ENCODE assay signal across 24 cellular contexts in genomic region chr6:108959972-108960582, GRCh38.
A peak's percentile ranks its signal among the peaks of the same experiment; 100 is the strongest.
DNase-seq lines count a peak whose midpoint lies in the region; ATAC-seq, FAIRE-seq and TF ChIP-seq lines count a peak whose summit lies in the region.
"Had no signal": no experiment of that assay in that cellular context is flagged by ENCODE, and none has a peak within 500 bp of the region (broad histone marks: within the 10 kb centered on the region; RNA-seq: fewer than 3 reads in every experiment).

No MANE protein-coding gene starts in this region.

- H3K27ac Mint-ChIP-seq in activated CD8-positive, alpha-beta T cell treated with anti-CD3 and anti-CD28 coated beads for 36 hours = no peak overlapping the region
- H3K27ac Mint-ChIP-seq in activated CD8-positive, alpha-beta T cell treated with anti-CD3 and anti-CD28 coated beads, Interleukin-2, amount 10 ng/mL, durations not matched to agents 7 days and 5 days = no peak overlapping the region
- peak overlapping the region in 1 of 2 donors; percentile 49 for H3K27ac Mint-ChIP-seq in effector memory CD8-positive, alpha-beta T cell
- H3K27ac Mint-ChIP-seq in nephron progenitor cell = peak overlapping the region; percentile 57
- H3K27ac Mint-ChIP-seq: B cell, neural progenitor cell had no signal

- intact Hi-C loops in activated CD8-positive, alpha-beta T cell treated with anti-CD3 and anti-CD28 coated beads for 36 hours (cut with micrococcal nuclease) = no loop called here
- intact Hi-C loops in colonic mucosa (cut with DNase I) = no loop called here

- no peaks in the 10 kb centered on the region for H3K9me3 ChIP-seq in colonic mucosa
- H3K9me3 ChIP-seq: A549, MG63, tibial nerve had no signal

- no peak for TF ChIP-seq CTCF in activated CD8-positive, alpha-beta T cell treated with anti-CD3 and anti-CD28 coated beads for 36 hours (IDR thresholded peaks at IDR 0.05)
- TF ChIP-seq CTCF in nephron progenitor cell (IDR thresholded peaks at IDR 0.05) (no peak), D721Med (IDR thresholded peaks at IDR 0.05; ENCODE audit: insufficient read depth, missing control alignments) (no peak), colonic mucosa (IDR thresholded peaks at IDR 0.05) (no peak)

- no peak for FAIRE-seq in D721Med (lab: Jason Lieb, UNC)
- FAIRE-seq: A549 had no signal

- H3K27me3 Mint-ChIP-seq in activated CD8-positive, alpha-beta T cell treated with anti-CD3 and anti-CD28 coated beads for 36 hours = no peaks in the 10 kb centered on the region
- H3K27me3 Mint-ChIP-seq in activated CD8-positive, alpha-beta T cell treated with anti-CD3 and anti-CD28 coated beads, Interleukin-2, amount 10 ng/mL, durations not matched to agents 7 days and 5 days (ENCODE audit: low read depth) = no peaks in the 10 kb centered on the region
- H3K27me3 Mint-ChIP-seq in effector memory CD8-positive, alpha-beta T cell = no peaks in the 10 kb centered on the region
- peaks cover 6% of the 10 kb centered on the region for H3K27me3 Mint-ChIP-seq in nephron progenitor cell (ENCODE audit: low read depth, poor library complexity)
- H3K27me3 Mint-ChIP-seq: B cell had no signal

- no peaks in the 10 kb centered on the region for H3K36me3 ChIP-seq in colonic mucosa
- H3K36me3 ChIP-seq: MG63, neural progenitor cell had no signal

- no peak overlapping the region for H3K27ac ChIP-seq in colonic mucosa
- H3K27ac ChIP-seq: A549, neural progenitor cell had no signal

- no peak overlapping the region for H3K9ac ChIP-seq in colonic mucosa (ENCODE audit: low read depth in 2 of 2, low read length in 2 of 2)
- H3K9ac ChIP-seq: neural progenitor cell had no signal

- H3K9me3 Mint-ChIP-seq in activated CD8-positive, alpha-beta T cell treated with anti-CD3 and anti-CD28 coated beads for 36 hours = no peaks in the 10 kb centered on the region
- no peaks in the 10 kb centered on the region for H3K9me3 Mint-ChIP-seq in activated CD8-positive, alpha-beta T cell treated with anti-CD3 and anti-CD28 coated beads, Interleukin-2, amount 10 ng/mL, durations not matched to agents 7 days and 5 days (ENCODE audit: insufficient read depth)
- H3K9me3 Mint-ChIP-seq in effector memory CD8-positive, alpha-beta T cell = no peaks in the 10 kb centered on the region
- no peaks in the 10 kb centered on the region for H3K9me3 Mint-ChIP-seq in nephron progenitor cell
- H3K9me3 Mint-ChIP-seq: neural progenitor cell had no signal

- H3K4me3 Mint-ChIP-seq in activated CD8-positive, alpha-beta T cell treated with anti-CD3 and anti-CD28 coated beads for 36 hours = no peak overlapping the region
- H3K4me3 Mint-ChIP-seq in activated CD8-positive, alpha-beta T cell treated with anti-CD3 and anti-CD28 coated beads, Interleukin-2, amount 10 ng/mL, durations not matched to agents 7 days and 5 days = no peak overlapping the region
- H3K4me3 Mint-ChIP-seq in effector memory CD8-positive, alpha-beta T cell = peak overlapping the region in 1 of 2 donors; percentile 35
- H3K4me3 Mint-ChIP-seq in nephron progenitor cell = no peak overlapping the region
- H3K4me3 Mint-ChIP-seq: B cell, neural progenitor cell had no signal

- ATAC-seq in activated CD8-positive, alpha-beta T cell treated with anti-CD3 and anti-CD28 coated beads for 36 hours = peak; percentile 47
- ATAC-seq in activated CD8-positive, alpha-beta T cell treated with anti-CD3 and anti-CD28 coated beads, Interleukin-2, amount 10 ng/mL, durations not matched to agents 7 days and 5 days = no peak
- peak; percentile 81 for ATAC-seq in effector memory CD8-positive, alpha-beta T cell (replicated peaks)
- no peak for ATAC-seq in GM18520 (IDR thresholded peaks at IDR 0.05; ENCODE audit: unreplicated experiment)
- ATAC-seq: A549 had no signal

- no peaks in the 10 kb centered on the region for H3K36me3 Mint-ChIP-seq in activated CD8-positive, alpha-beta T cell treated with anti-CD3 and anti-CD28 coated beads for 36 hours (ENCODE audit: low read depth)
- no peaks in the 10 kb centered on the region for H3K36me3 Mint-ChIP-seq in activated CD8-positive, alpha-beta T cell treated with anti-CD3 and anti-CD28 coated beads, Interleukin-2, amount 10 ng/mL, durations not matched to agents 7 days and 5 days (ENCODE audit: low read depth)
- H3K36me3 Mint-ChIP-seq in effector memory CD8-positive, alpha-beta T cell (ENCODE audit: insufficient read depth) = peaks cover 5% of the 10 kb centered on the region
- H3K36me3 Mint-ChIP-seq in nephron progenitor cell (ENCODE audit: low read depth) = no peaks in the 10 kb centered on the region

- CTCF ChIA-PET in activated CD8-positive, alpha-beta T cell treated with anti-CD3 and anti-CD28 coated beads for 36 hours (lab: Charles Lee) = no interaction called here
- CTCF ChIA-PET in activated CD8-positive, alpha-beta T cell treated with anti-CD3 and anti-CD28 coated beads, Interleukin-2, amount 10 ng/mL, durations not matched to agents 7 days and 5 days (lab: Charles Lee) = interaction anchor here (0.8 to 1.7 kb wide), 2 partner anchors 9 to 27 kb away, joined by 3 to 4 read pairs; no protein-coding TSS in a partner anchor

- peaks cover 17% of the 10 kb centered on the region for H3K4me1 Mint-ChIP-seq in activated CD8-positive, alpha-beta T cell treated with anti-CD3 and anti-CD28 coated beads for 36 hours (ENCODE audit: low read depth)
- H3K4me1 Mint-ChIP-seq in activated CD8-positive, alpha-beta T cell treated with anti-CD3 and anti-CD28 coated beads, Interleukin-2, amount 10 ng/mL, durations not matched to agents 7 days and 5 days (ENCODE audit: low read depth) = peaks cover 35% of the 10 kb centered on the region
- peaks cover 14 to 15% of the 10 kb centered on the region in 2 donors for H3K4me1 Mint-ChIP-seq in effector memory CD8-positive, alpha-beta T cell (ENCODE audit: low read depth in 2 of 2)
- peaks cover 4% of the 10 kb centered on the region for H3K4me1 Mint-ChIP-seq in nephron progenitor cell
- H3K4me1 Mint-ChIP-seq: neural progenitor cell had no signal

- H3K27me3 ChIP-seq in colonic mucosa = no peaks in the 10 kb centered on the region
- H3K27me3 ChIP-seq: MG63, neural progenitor cell, tibial nerve had no signal

- H3K4me1 ChIP-seq in colonic mucosa = no peaks in the 10 kb centered on the region
- H3K4me1 ChIP-seq: A549, neural progenitor cell had no signal

- peak; percentile 21 for DNase-seq in activated CD8-positive, alpha-beta T cell treated with anti-CD3 and anti-CD28 coated beads for 36 hours
- DNase-seq in activated CD8-positive, alpha-beta T cell treated with anti-CD3 and anti-CD28 coated beads, Interleukin-2, amount 10 ng/mL, durations not matched to agents 7 days and 5 days = no peak
- DNase-seq in effector memory CD8-positive, alpha-beta T cell = peak in 1 of 3 experiments; percentile 2
- DNase-seq in nephron progenitor cell (no peak), inferior parietal cortex (ENCODE audit: extremely low spot score) (no peak), D721Med (ENCODE audit: insufficient read length, low spot score) (no peak), colonic mucosa (no peak)
- DNase-seq: activated CD4-positive, alpha-beta T cell treated with anti-CD3 and anti-CD28 coated beads, Interleukin-2, amount 50 U/mL, for 48 hours; activated T-cell treated with anti-CD3 and anti-CD28 coated beads for 4 hours; anterior cingulate cortex; COR-L47; dermis blood vessel endothelial cell; EL; IMR-90; MG63; NCI-H187; NCI-H526; stimulated activated naive CD4-positive, alpha-beta T cell had no signal

- POLR2A ChIA-PET in activated CD8-positive, alpha-beta T cell treated with anti-CD3 and anti-CD28 coated beads for 36 hours (lab: Charles Lee) = no interaction called here
- POLR2A ChIA-PET in activated CD8-positive, alpha-beta T cell treated with anti-CD3 and anti-CD28 coated beads, Interleukin-2, amount 10 ng/mL, durations not matched to agents 7 days and 5 days (lab: Charles Lee) = no interaction called here

- no peak overlapping the region for H3K4me3 ChIP-seq in colonic mucosa
- H3K4me3 ChIP-seq: A549, MG63, neural progenitor cell, skin epidermis, tibial nerve had no signal

Comparison
In these comparisons a context has a peak if more than half of its experiments do, and no peak if none do; other contexts are left out.
1. ATAC-seq: peak in activated CD8-positive, alpha-beta T cell treated with anti-CD3 and anti-CD28 coated beads for 36 hours (single experiment) and effector memory CD8-positive, alpha-beta T cell (single experiment); none in activated CD8-positive, alpha-beta T cell treated with anti-CD3 and anti-CD28 coated beads, Interleukin-2, amount 10 ng/mL, durations not matched to agents 7 days and 5 days (single experiment) and GM18520 (single experiment).